Comparison of ENCODE assay signal across 1 cellular context in the genomic region with DNA sequence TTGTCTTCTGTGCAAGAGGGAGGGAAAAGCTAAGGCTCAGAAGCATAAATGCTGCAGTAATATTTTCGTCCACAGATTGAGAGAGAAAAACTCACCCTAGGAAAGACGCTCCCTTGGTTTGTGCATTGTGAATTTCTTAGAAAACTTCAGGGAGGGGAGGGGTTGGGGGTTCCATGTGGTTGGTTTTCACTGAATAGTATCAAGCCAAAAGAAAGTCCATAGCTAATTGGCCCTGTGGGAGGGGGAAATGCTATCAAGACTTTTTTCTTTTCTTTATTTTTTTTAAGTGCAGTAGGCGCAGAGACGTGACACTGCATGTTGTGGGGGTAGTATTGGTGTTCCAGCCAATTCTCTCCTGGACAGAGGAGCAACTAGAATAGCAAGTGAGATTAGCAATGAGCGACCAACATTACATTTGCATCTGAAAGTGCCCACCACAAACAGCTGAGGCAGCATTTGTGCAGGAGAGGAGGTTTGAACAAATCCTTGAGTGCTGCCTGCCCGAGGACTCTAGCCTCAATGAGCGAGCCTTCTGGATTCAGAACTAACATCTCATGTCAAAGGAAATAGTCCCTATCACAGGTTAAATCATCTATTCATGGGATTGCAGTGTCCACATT.
TF ChIP-seq lines count a peak whose summit lies in the region.

No MANE protein-coding gene starts in this region.

TF ChIP-seq in WTC11, 78 proteins besides CTCF, POLR2A, EP300 and RAD21:
- TF ChIP-seq, protein P1, sequence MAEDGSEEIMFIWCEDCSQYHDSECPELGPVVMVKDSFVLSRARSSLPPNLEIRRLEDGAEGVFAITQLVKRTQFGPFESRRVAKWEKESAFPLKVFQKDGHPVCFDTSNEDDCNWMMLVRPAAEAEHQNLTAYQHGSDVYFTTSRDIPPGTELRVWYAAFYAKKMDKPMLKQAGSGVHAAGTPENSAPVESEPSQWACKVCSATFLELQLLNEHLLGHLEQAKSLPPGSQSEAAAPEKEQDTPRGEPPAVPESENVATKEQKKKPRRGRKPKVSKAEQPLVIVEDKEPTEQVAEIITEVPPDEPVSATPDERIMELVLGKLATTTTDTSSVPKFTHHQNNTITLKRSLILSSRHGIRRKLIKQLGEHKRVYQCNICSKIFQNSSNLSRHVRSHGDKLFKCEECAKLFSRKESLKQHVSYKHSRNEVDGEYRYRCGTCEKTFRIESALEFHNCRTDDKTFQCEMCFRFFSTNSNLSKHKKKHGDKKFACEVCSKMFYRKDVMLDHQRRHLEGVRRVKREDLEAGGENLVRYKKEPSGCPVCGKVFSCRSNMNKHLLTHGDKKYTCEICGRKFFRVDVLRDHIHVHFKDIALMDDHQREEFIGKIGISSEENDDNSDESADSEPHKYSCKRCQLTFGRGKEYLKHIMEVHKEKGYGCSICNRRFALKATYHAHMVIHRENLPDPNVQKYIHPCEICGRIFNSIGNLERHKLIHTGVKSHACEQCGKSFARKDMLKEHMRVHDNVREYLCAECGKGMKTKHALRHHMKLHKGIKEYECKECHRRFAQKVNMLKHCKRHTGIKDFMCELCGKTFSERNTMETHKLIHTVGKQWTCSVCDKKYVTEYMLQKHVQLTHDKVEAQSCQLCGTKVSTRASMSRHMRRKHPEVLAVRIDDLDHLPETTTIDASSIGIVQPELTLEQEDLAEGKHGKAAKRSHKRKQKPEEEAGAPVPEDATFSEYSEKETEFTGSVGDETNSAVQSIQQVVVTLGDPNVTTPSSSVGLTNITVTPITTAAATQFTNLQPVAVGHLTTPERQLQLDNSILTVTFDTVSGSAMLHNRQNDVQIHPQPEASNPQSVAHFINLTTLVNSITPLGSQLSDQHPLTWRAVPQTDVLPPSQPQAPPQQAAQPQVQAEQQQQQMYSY (CRISPR knock-in tag; IDR thresholded peaks at IDR 0.05), result peak; percentile 33; the same call in 1 of the 2 replicates
- TF ChIP-seq, protein P2, sequence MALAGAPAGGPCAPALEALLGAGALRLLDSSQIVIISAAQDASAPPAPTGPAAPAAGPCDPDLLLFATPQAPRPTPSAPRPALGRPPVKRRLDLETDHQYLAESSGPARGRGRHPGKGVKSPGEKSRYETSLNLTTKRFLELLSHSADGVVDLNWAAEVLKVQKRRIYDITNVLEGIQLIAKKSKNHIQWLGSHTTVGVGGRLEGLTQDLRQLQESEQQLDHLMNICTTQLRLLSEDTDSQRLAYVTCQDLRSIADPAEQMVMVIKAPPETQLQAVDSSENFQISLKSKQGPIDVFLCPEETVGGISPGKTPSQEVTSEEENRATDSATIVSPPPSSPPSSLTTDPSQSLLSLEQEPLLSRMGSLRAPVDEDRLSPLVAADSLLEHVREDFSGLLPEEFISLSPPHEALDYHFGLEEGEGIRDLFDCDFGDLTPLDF (CRISPR knock-in tag; IDR thresholded peaks at IDR 0.05), result no peak
